In the genomic region with DNA sequence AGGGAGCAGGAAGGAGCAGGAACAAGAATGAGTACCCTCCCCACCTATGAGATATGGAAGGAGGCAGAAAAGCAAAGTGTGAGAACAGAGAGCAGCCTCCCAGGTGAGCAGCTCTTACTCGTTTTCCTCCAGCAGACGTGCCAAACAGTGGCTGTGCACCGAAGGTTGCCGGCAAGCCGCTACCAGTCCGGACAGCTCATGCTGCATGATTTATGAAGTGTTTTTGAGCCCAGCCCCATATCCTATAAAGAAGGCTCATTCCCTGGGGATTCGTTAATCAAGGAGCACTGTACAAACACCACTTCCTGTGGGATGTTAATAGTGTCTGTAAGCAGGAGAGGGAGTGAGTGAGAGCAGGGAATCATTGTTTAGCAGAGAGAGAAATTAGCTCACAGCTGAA, we compare ENCODE assay signal across 10 cellular contexts.
DNase-seq lines count a peak whose midpoint lies in the region; ATAC-seq, FAIRE-seq and TF ChIP-seq lines count a peak whose summit lies in the region.
"Had no signal": no experiment of that assay in that cellular context is flagged by ENCODE, and none has a peak within 500 bp of the region (broad histone marks: within the 10 kb centered on the region; RNA-seq: fewer than 3 reads in every experiment).

No MANE protein-coding gene starts in this region.

- H3K27me3 Mint-ChIP-seq in activated CD4-positive, alpha-beta T cell treated with anti-CD3 and anti-CD28 coated beads for 36 hours, result peaks cover 14% of the 10 kb centered on the region
- peaks cover 6% of the 10 kb centered on the region for H3K27me3 Mint-ChIP-seq in activated CD4-positive, alpha-beta T cell treated with anti-CD3 and anti-CD28 coated beads, Interleukin-2, amount 10 ng/mL, durations not matched to agents 24 days and 14 days

- peaks cover 0 to 5% (median 1%) of the 10 kb centered on the region in 4 experiments; a peak in 3 of 7 replicates for H3K4me1 ChIP-seq in H1 (replicated peaks in 1 of 4; ENCODE audit: control insufficient read depth in 3 of 4, insufficient read depth in 4 of 4, low read length in 3 of 4)
- H3K4me1 ChIP-seq: lower lobe of right lung had no signal

- no peak overlapping the region for H3K9ac ChIP-seq in H1 (replicated peaks in 1 of 4; ENCODE audit: extremely low read depth in 1 of 4, low read depth in 3 of 4, low read length in 3 of 4)

- H3K4me2 ChIP-seq in H1 (ENCODE audit: insufficient read depth in 1 of 2, low read depth in 2 of 2, low read length in 2 of 2), result no peak overlapping the region

- no peaks in the 10 kb centered on the region for H3K23me2 ChIP-seq in H1 (ENCODE audit: low read depth, low read length)

- TF ChIP-seq RAD21 in H1 (IDR thresholded peaks at IDR 0.05 in 1 of 2, conservative IDR thresholded peaks at IDR 0.05 in 1 of 2; ENCODE audit: low read depth in 2 of 2, low read length in 2 of 2), result no peak

- POLR2A ChIA-PET in activated CD4-positive, alpha-beta T cell treated with anti-CD3 and anti-CD28 coated beads for 36 hours (lab: Charles Lee), result no interaction called here
- POLR2A ChIA-PET in H1 (lab: Charles Lee; ENCODE audit: partially characterized antibody), result interaction anchor here (0.6 kb wide), 1 partner anchor 21 kb away, joined by 3 read pairs; no protein-coding TSS in a partner anchor

- no peak for ATAC-seq in activated CD4-positive, alpha-beta T cell treated with anti-CD3 and anti-CD28 coated beads for 36 hours
- ATAC-seq: lower lobe of right lung had no signal

- no peak overlapping the region for H3K4me3 ChIP-seq in H1 (ENCODE audit: extremely low read depth in 1 of 4, insufficient read depth in 2 of 4, low read depth in 3 of 4, low read length in 4 of 4)
- H3K4me3 ChIP-seq: lower lobe of right lung had no signal

- intact Hi-C loops in activated CD4-positive, alpha-beta T cell treated with anti-CD3 and anti-CD28 coated beads for 36 hours (cut with DNase I, micrococcal nuclease), result no loop called here
- intact Hi-C loops in activated CD4-positive, alpha-beta T cell treated with anti-CD3 and anti-CD28 coated beads, Interleukin-2, amount 10 ng/mL, durations not matched to agents 24 days and 14 days (cut with micrococcal nuclease), result no loop called here

- no peak overlapping the region for H3K27ac ChIP-seq in H1 (ENCODE audit: low read depth, low read length)
- H3K27ac ChIP-seq: lower lobe of right lung had no signal

- no peak overlapping the region for H3K18ac ChIP-seq in H1 (ENCODE audit: extremely low read depth, low read length)

- 0 out of 2 replicates have a peak overlapping the region, but pooled peaks have one; percentile 0 for H2BK12ac ChIP-seq in H1 (ENCODE audit: low read depth, low read length)

- CTCF ChIA-PET in activated CD4-positive, alpha-beta T cell treated with anti-CD3 and anti-CD28 coated beads for 36 hours (lab: Charles Lee), result interaction anchor here (1.2 kb wide), 1 partner anchor 33 kb away, joined by 3 read pairs; no protein-coding TSS in a partner anchor
- CTCF ChIA-PET in H1 (lab: Charles Lee; ENCODE audit: partially characterized antibody), result interaction anchor here (0.9 to 1.7 kb wide), 5 partner anchors 10 to 121 kb away, joined by 3 to 5 read pairs (median 4); no protein-coding TSS in a partner anchor

- H2BK15ac ChIP-seq in H1 (ENCODE audit: low read length), result no peak overlapping the region

- H3K36me3 ChIP-seq in H1 (ENCODE audit: control insufficient read depth in 2 of 4, insufficient read depth in 4 of 4, low read length in 3 of 4), result no peaks in the 10 kb centered on the region
- H3K36me3 ChIP-seq: lower lobe of right lung had no signal

- no peak overlapping the region for H3K23ac ChIP-seq in H1 (ENCODE audit: insufficient read length)

- H3K14ac ChIP-seq in H1 (ENCODE audit: insufficient read length), result no peak overlapping the region

- no peak overlapping the region for H2BK5ac ChIP-seq in H1 (ENCODE audit: low read depth, low read length)

- H3K79me2 ChIP-seq in H1 (ENCODE audit: control insufficient read depth in 1 of 2, insufficient read depth in 2 of 2, low read length in 2 of 2), result no peaks in the 10 kb centered on the region

- H2BK120ac ChIP-seq in H1 (replicated peaks; ENCODE audit: low read depth, low read length), result no peak overlapping the region

- no peak overlapping the region for H3K27ac Mint-ChIP-seq in activated CD4-positive, alpha-beta T cell treated with anti-CD3 and anti-CD28 coated beads for 36 hours
- no peak overlapping the region for H3K27ac Mint-ChIP-seq in activated CD4-positive, alpha-beta T cell treated with anti-CD3 and anti-CD28 coated beads, Interleukin-2, amount 10 ng/mL, durations not matched to agents 24 days and 14 days

- no peak overlapping the region for H2BK20ac ChIP-seq in H1 (ENCODE audit: low read length)

- FAIRE-seq in H1 (lab: Jason Lieb, UNC), result no peak
- peak; percentile 79 for FAIRE-seq in urothelium cell line (lab: Jason Lieb, UNC)

- peaks cover 3% of the 10 kb centered on the region for H3K4me1 Mint-ChIP-seq in activated CD4-positive, alpha-beta T cell treated with anti-CD3 and anti-CD28 coated beads for 36 hours
- no peaks in the 10 kb centered on the region for H3K4me1 Mint-ChIP-seq in activated CD4-positive, alpha-beta T cell treated with anti-CD3 and anti-CD28 coated beads, Interleukin-2, amount 10 ng/mL, durations not matched to agents 24 days and 14 days

- no peak for TF ChIP-seq CTCF in H1 (IDR thresholded peaks at IDR 0.05; ENCODE audit: control extremely low read depth in 1 of 3, insufficient read depth in 1 of 3, low read depth in 1 of 3, low read length in 3 of 3)

- no peak for TF ChIP-seq POLR2A in H1 (IDR thresholded peaks at IDR 0.05; ENCODE audit: control extremely low read depth in 1 of 2, low read depth in 2 of 2, low read length in 2 of 2)

- no peak overlapping the region for H4K8ac ChIP-seq in H1 (ENCODE audit: extremely low read depth, insufficient read depth, low read length)

- no peak overlapping the region for H3K4ac ChIP-seq in H1 (replicated peaks; ENCODE audit: insufficient read length, low read depth, low read length)

- no peak for TF ChIP-seq EP300 in H1 (IDR thresholded peaks at IDR 0.05; ENCODE audit: borderline replicate concordance in 1 of 2, low read depth in 2 of 2, low read length in 2 of 2)

- WGBS in H1 (ENCODE audit: extremely low coverage in 1 of 2, insufficient coverage in 1 of 2, insufficient read length in 1 of 2, insufficient replicate concordance in 2 of 2, low coverage in 1 of 2, low lambda C conversion rate in 2 of 2, missing lambda C conversion rate in 1 of 2), 2 experiments, result 83% methylated on average over 7 of the region's 7 CpGs; no CpG with 5 or more reads in 1 of the 2 experiments

- no peak overlapping the region for H3K56ac ChIP-seq in H1 (replicated peaks; ENCODE audit: insufficient read length, low read depth, low read length)

- no peaks in the 10 kb centered on the region for H4K20me1 ChIP-seq in H1 (replicated peaks in 1 of 2; ENCODE audit: control insufficient read depth in 1 of 2, insufficient read depth in 2 of 2, low read length in 2 of 2)

- H3K36me3 Mint-ChIP-seq in activated CD4-positive, alpha-beta T cell treated with anti-CD3 and anti-CD28 coated beads for 36 hours (ENCODE audit: low read depth), result no peaks in the 10 kb centered on the region
- H3K36me3 Mint-ChIP-seq in activated CD4-positive, alpha-beta T cell treated with anti-CD3 and anti-CD28 coated beads, Interleukin-2, amount 10 ng/mL, durations not matched to agents 24 days and 14 days (ENCODE audit: low read depth), result no peaks in the 10 kb centered on the region

- no peak overlapping the region for H4K91ac ChIP-seq in H1 (replicated peaks; ENCODE audit: insufficient read length, low read length)

- no peaks in the 10 kb centered on the region for H3K27me3 ChIP-seq in H1 (replicated peaks in 1 of 4; ENCODE audit: control insufficient read depth in 3 of 4, extremely low read depth in 1 of 4, insufficient read depth in 3 of 4, low read length in 3 of 4)

- H3K79me1 ChIP-seq in H1 (ENCODE audit: low read depth, low read length), result no peaks in the 10 kb centered on the region

- H4K5ac ChIP-seq in H1 (ENCODE audit: insufficient read length, low read depth, low read length), result no peak overlapping the region

- no peak overlapping the region for H2AK5ac ChIP-seq in H1 (ENCODE audit: low read depth, low read length)

- H3K9me3 Mint-ChIP-seq in activated CD4-positive, alpha-beta T cell treated with anti-CD3 and anti-CD28 coated beads for 36 hours (ENCODE audit: low read depth), result no peaks in the 10 kb centered on the region
- no peaks in the 10 kb centered on the region for H3K9me3 Mint-ChIP-seq in activated CD4-positive, alpha-beta T cell treated with anti-CD3 and anti-CD28 coated beads, Interleukin-2, amount 10 ng/mL, durations not matched to agents 24 days and 14 days

- no peaks in the 10 kb centered on the region for H3K9me3 ChIP-seq in H1 (ENCODE audit: insufficient read depth in 2 of 2, low read depth in 1 of 2, low read length in 1 of 2)
- H3K9me3 ChIP-seq: lower lobe of right lung had no signal

- peak overlapping the region; percentile 88 for H2AFZ ChIP-seq in H1 (ENCODE audit: low read length)

- H3K4me3 Mint-ChIP-seq in activated CD4-positive, alpha-beta T cell treated with anti-CD3 and anti-CD28 coated beads for 36 hours, result no peak overlapping the region
- no peak overlapping the region for H3K4me3 Mint-ChIP-seq in activated CD4-positive, alpha-beta T cell treated with anti-CD3 and anti-CD28 coated beads, Interleukin-2, amount 10 ng/mL, durations not matched to agents 24 days and 14 days

- DNase-seq in activated CD4-positive, alpha-beta T cell treated with anti-CD3 and anti-CD28 coated beads for 36 hours, result peak; percentile 8
- no peak for DNase-seq in activated CD4-positive, alpha-beta T cell treated with anti-CD3 and anti-CD28 coated beads, Interleukin-2, amount 10 ng/mL, durations not matched to agents 24 days and 14 days
- DNase-seq in NCI-H345 treated with DMSO at 0.1 percent for 48 hours (lab: John Stamatoyannopoulos, UW; ENCODE audit: unreplicated experiment) (peak; percentile 25), H1 (ENCODE audit: low read depth in 1 of 2, low spot score in 2 of 2) (no peak), urothelium cell line (ENCODE audit: low spot score) (peak; percentile 87), CD1c-positive myeloid dendritic cell (ENCODE audit: extremely low spot score) (no peak), cerebellar nuclear complex (lab: John Stamatoyannopoulos, UW) (no peak), KG1 (lab: John Stamatoyannopoulos, UW) (no peak)
- DNase-seq: activated CD4-positive, alpha-beta T cell treated with anti-CD3 and anti-CD28 coated beads for 48 hours; lower lobe of right lung had no signal

TF ChIP-seq in H1, 55 proteins besides CTCF, POLR2A, EP300 and RAD21 (continues in another document):
- no peak for TF ChIP-seq JUND (IDR thresholded peaks at IDR 0.05; ENCODE audit: low read length)
- no peak for TF ChIP-seq SIRT6 (IDR thresholded peaks at IDR 0.05; ENCODE audit: low read length)
- TF ChIP-seq SIN3A (conservative IDR thresholded peaks at IDR 0.05 in 1 of 2, IDR thresholded peaks at IDR 0.05 in 1 of 2; ENCODE audit: low read depth in 1 of 2, low read length in 2 of 2), result no peak
- no peak for TF ChIP-seq CEBPB (IDR thresholded peaks at IDR 0.05; ENCODE audit: low read depth, low read length)
- TF ChIP-seq BRCA1 (IDR thresholded peaks at IDR 0.05; ENCODE audit: low read depth, low read length), result no peak
- no peak for TF ChIP-seq BCL11A (IDR thresholded peaks at IDR 0.05; ENCODE audit: low read depth in 2 of 2, low read length in 2 of 2)
- no peak for TF ChIP-seq CREB1 (IDR thresholded peaks at IDR 0.05)

Comparison
In these comparisons a context has a peak if more than half of its experiments do, and no peak if none do; other contexts are left out.
1. DNase-seq: peak in activated CD4-positive, alpha-beta T cell treated with anti-CD3 and anti-CD28 coated beads for 36 hours (single experiment), NCI-H345 treated with DMSO at 0.1 percent for 48 hours (single experiment) and urothelium cell line (single experiment); none in activated CD4-positive, alpha-beta T cell treated with anti-CD3 and anti-CD28 coated beads, Interleukin-2, amount 10 ng/mL, durations not matched to agents 24 days and 14 days (single experiment), H1 (0 of 2), CD1c-positive myeloid dendritic cell (single experiment), cerebellar nuclear complex (0 of 2) and KG1 (single experiment).